8 cellular contexts compared by ENCODE assay signal in the genomic region with DNA sequence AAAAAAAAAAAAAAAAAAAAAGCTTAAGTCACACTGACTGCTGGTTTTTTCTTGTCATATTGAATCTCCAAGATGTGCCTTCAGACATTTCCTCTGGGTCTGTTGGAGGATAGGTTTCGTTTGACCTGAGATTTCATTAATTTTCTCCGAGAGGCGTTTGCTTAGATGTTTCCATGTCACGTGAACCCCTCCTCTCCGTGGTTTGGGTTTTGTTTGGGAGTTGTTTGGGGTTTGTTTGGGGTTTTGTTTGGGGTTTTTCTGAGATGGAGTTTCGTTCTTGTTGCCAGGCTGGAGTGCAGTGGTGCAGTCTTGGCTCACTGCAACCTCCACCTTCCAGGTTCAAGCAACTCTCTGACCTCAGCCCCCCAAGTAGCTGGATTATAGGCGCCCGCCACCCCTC.
"Had no signal": no experiment of that assay in that cellular context is flagged by ENCODE, and none has a peak within 500 bp of the region (broad histone marks: within the 10 kb centered on the region; RNA-seq: fewer than 3 reads in every experiment).

No MANE protein-coding gene starts in this region.

- DNase-seq: GOT3, H7, IMR-90, Kasumi-1, KG1 had no signal

- H3K4me3 ChIP-seq: HAP-1, K562 had no signal

- H3K9me3 ChIP-seq: HAP-1 had no signal

- H3K36me3 ChIP-seq: HAP-1 had no signal

- ATAC-seq: HCT116, K562 had no signal
